8 cellular contexts compared by ENCODE assay signal in genomic region chr7:106111671-106112117, GRCh38. TPM values are rescaled to one million over a fixed set of nuclear protein-coding genes. Genes with fewer than 3 reads are reported as not detected.
DNase-seq lines count a peak whose midpoint lies in the region; ATAC-seq and TF ChIP-seq lines count a peak whose summit lies in the region.

No MANE protein-coding gene starts in this region.

- DNase-seq in DMS53 (lab: John Stamatoyannopoulos, UW) = peak; percentile 97
- DNase-seq in central memory CD4-positive, alpha-beta T cell = peak; percentile 44
- DNase-seq in left lobe of liver (ENCODE audit: low spot score) = peak; percentile 86
- DNase-seq in stimulated activated CD4-positive, alpha-beta T cell treated with anti-CD3 and anti-CD28 coated beads, Interleukin-4, amount 100 ng/mL, for 48 hours (ENCODE audit: low read depth in 2 of 2) = peak; percentile 8 to 12
- DNase-seq in DMS114 treated with DMSO at 0.1 percent for 48 hours (lab: John Stamatoyannopoulos, UW; ENCODE audit: unreplicated experiment) = no peak

- ATAC-seq in GM19467 (IDR thresholded peaks at IDR 0.05; ENCODE audit: unreplicated experiment) = peak; percentile 30
- peak; percentile 30 for ATAC-seq in HG03521 (IDR thresholded peaks at IDR 0.05; ENCODE audit: unreplicated experiment)
- peak; percentile 82 for ATAC-seq in SK-N-SH treated with all-trans-retinoic acid at 6 μM for 48 hours
- peak; percentile 83 for ATAC-seq in left lobe of liver

TF ChIP-seq in SK-N-SH treated with all-trans-retinoic acid at 6 μM for 48 hours, 23 proteins besides CTCF, POLR2A, EP300 and RAD21:
- TF ChIP-seq CSRNP3 (CRISPR knock-in tag; IDR thresholded peaks at IDR 0.05) = no peak
- no peak for TF ChIP-seq ZFP30 (CRISPR knock-in tag; IDR thresholded peaks at IDR 0.05)
- peak; percentile 18; the same call in 1 of the 2 replicates for TF ChIP-seq ZFP3 (CRISPR knock-in tag; IDR thresholded peaks at IDR 0.05)
- TF ChIP-seq TSHZ2 (CRISPR knock-in tag; IDR thresholded peaks at IDR 0.05) = 0 out of 2 replicates have a peak, but pooled peaks have one; percentile 76
- TF ChIP-seq SNAI2 (CRISPR knock-in tag; IDR thresholded peaks at IDR 0.05) = peak; percentile 66; the same call in 1 of the 2 replicates

RNA-seq across cellular contexts. Expression of gene SYPL1, which starts 0.4 kb away (rescaled TPM):
- total RNA-seq in left lobe of liver = 22.7 TPM

Comparison
In these comparisons a context has a peak if more than half of its experiments do, and no peak if none do; other contexts are left out.
1. ATAC-seq: peak in every context shown above with its lines; median percentile 83 in left lobe of liver; 82 in SK-N-SH treated with all-trans-retinoic acid at 6 μM for 48 hours; 30 in GM19467; 30 in HG03521.